2 cellular contexts compared by ENCODE assay signal in the genomic region with DNA sequence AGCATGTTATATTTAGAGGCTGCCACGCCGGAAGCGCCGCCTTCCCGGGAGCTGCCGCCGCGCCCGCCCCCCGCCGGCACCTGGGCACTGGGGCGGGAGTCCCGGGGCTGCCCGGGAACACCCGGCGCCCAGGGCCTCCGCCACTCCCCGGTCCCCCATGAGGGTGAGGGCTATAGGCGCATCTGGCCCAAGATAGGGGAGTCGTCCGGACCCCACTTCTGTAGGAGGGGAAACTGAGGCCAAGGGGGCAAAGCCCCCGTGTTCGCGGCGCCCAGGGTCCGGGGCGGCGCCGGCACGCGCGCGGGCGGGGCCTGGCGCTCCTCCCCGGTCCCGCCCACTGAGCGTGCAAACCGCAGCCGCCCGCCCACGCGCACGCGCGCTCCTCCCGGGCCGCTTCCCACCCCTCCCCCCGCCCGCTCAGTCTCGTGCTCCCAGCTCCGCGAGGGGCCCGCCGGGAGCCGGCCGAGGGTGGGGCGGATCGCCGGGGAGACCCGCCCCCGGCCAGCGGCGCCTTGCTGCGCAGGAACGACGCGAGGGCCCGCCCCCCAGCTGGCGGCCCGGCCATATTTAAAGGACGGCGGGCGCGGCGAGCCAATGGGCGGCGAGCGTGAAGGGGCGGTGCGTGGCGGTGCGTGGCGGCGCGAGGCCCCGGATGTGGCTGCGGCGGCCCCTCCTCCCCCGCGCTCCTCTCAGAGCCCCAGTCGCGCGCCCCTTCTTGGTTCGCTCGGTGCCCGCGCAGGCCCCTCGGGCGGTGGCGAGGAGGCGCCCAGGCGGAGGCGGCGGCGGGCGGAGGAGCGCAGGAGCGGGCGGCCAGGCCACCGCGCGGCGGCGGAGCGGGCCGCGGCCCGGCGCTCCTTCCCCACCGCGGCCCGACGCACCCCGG.
TF ChIP-seq lines count a peak whose summit lies in the region.

A gene (plus strand): TSS at position 700 of the 883 bp plus-strand sequence. CDS start 192 bp downstream, outside the sequence.

TF ChIP-seq in IMR-90, 13 proteins besides CTCF, POLR2A, EP300 and RAD21:
- TF ChIP-seq MAZ (IDR thresholded peaks at IDR 0.05; ENCODE audit: borderline replicate concordance, low read depth, low read length) (peak; percentile 94; the same call in 1 of the 2 replicates), MXI1 (IDR thresholded peaks at IDR 0.05; ENCODE audit: borderline replicate concordance, low read depth, low read length) (peak; percentile 65; the same call in 1 of the 2 replicates), SMC3 (IDR thresholded peaks at IDR 0.05; ENCODE audit: low read depth, low read length) (no peak), BHLHE40 (IDR thresholded peaks at IDR 0.05; ENCODE audit: low read depth, low read length) (peak; percentile 99)
- TF ChIP-seq, protein P1, sequence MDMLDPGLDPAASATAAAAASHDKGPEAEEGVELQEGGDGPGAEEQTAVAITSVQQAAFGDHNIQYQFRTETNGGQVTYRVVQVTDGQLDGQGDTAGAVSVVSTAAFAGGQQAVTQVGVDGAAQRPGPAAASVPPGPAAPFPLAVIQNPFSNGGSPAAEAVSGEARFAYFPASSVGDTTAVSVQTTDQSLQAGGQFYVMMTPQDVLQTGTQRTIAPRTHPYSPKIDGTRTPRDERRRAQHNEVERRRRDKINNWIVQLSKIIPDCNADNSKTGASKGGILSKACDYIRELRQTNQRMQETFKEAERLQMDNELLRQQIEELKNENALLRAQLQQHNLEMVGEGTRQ (IDR thresholded peaks at IDR 0.05; ENCODE audit: low read depth, low read length) = peak; percentile 19; the same call in 1 of the 2 replicates

TF ChIP-seq in endothelial cell of umbilical vein, 7 proteins besides CTCF, POLR2A, EP300 and RAD21:
- TF ChIP-seq MYC (IDR thresholded peaks at IDR 0.05; ENCODE audit: low read depth, low read length) (no peak), GATA2 (IDR thresholded peaks at IDR 0.05; ENCODE audit: insufficient read depth, insufficient read length, low read depth, low read length) (no peak), POLR2AphosphoS5 (IDR thresholded peaks at IDR 0.05; ENCODE audit: insufficient read depth, low read depth, low read length) (no peak), EZH2 (IDR thresholded peaks at IDR 0.05; ENCODE audit: borderline replicate concordance, low read depth, low read length, severe bottlenecking) (no peak)
- TF ChIP-seq, protein P2, sequence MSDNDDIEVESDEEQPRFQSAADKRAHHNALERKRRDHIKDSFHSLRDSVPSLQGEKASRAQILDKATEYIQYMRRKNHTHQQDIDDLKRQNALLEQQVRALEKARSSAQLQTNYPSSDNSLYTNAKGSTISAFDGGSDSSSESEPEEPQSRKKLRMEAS (IDR thresholded peaks at IDR 0.05; ENCODE audit: insufficient read depth, insufficient read length) = peak; percentile 45
TF ChIP-seq in endothelial cell of umbilical vein: peak in this region for 1.
